ENCODE assay signal across 35 cellular contexts in genomic region chr10:120402358-120402757, GRCh38. TPM values are rescaled to one million over a fixed set of nuclear protein-coding genes. Genes with fewer than 3 reads are reported as not detected.
"Had no signal": no experiment of that assay in that cellular context is flagged by ENCODE, and none has a peak within 500 bp of the region (broad histone marks: within the 10 kb centered on the region; RNA-seq: fewer than 3 reads in every experiment).

No MANE protein-coding gene starts in this region.

- H3K4me1 ChIP-seq: adrenal gland, ascending aorta, gastroesophageal sphincter, left lung, lower lobe of right lung, neural progenitor cell had no signal

- H3K27ac ChIP-seq: adrenal gland, ascending aorta, brain microvascular endothelial cell, gastroesophageal sphincter, left lung, lower lobe of right lung, neural progenitor cell, thoracic aorta, WERI-Rb-1 had no signal

- DNase-seq: activated CD4-positive, alpha-beta memory T cell treated with anti-CD3 and anti-CD28 coated beads for 36 hours; activated CD4-positive, alpha-beta T cell treated with anti-CD3 and anti-CD28 coated beads, Interleukin-2, amount 10 ng/mL, durations not matched to agents 24 days and 14 days; activated CD4-positive, CD25-positive, alpha-beta regulatory T cell treated with anti-CD3 and anti-CD28 coated beads, Interleukin-2, amount 50 U/mL, for 72 hours; activated CD8-positive, alpha-beta memory T cell treated with anti-CD3 and anti-CD28 coated beads, Interleukin-2, amount 50 U/mL, for 4 hours; activated effector memory CD4-positive, alpha-beta T cell treated with anti-CD3 and anti-CD28 coated beads, Interleukin-2, amount 50 U/mL, for 16 hours; activated naive CD4-positive, alpha-beta T cell treated with anti-CD3 and anti-CD28 coated beads for 36 hours; activated naive CD8-positive, alpha-beta T cell treated with anti-CD3 and anti-CD28 coated beads for 36 hours; activated T-cell treated with anti-CD3 and anti-CD28 coated beads, Interleukin-2, amount 50 U/mL, for 1 hour; adrenal gland; brain microvascular endothelial cell; cortex of kidney; effector memory CD8-positive, alpha-beta T cell; erythroblast; head of caudate nucleus; hippocampal formation; left lung; lower lobe of right lung; mesendoderm; natural killer cell; occipital lobe; right cardiac atrium; stimulated activated CD4-positive, alpha-beta T cell treated with anti-CD3 and anti-CD28 coated beads, Interleukin-2, amount 100 ng/mL, for 48 hours; stimulated activated naive CD8-positive, alpha-beta T cell treated with anti-CD3 and anti-CD28 coated beads, Interleukin-15, Interleukin-2, amounts not matched to agents 100 U/mL and 50 U/mL, for 24 hours; T-helper 17 cell; T1000; trophoblast cell; WERI-Rb-1 had no signal

- H3K27me3 ChIP-seq: adrenal gland, ascending aorta, brain microvascular endothelial cell, gastroesophageal sphincter, left lung, neural progenitor cell had no signal

- H3K4me3 ChIP-seq: adrenal gland, ascending aorta, gastroesophageal sphincter, left lung, lower lobe of right lung, neural progenitor cell, thoracic aorta had no signal

- FAIRE-seq: urothelium cell line had no signal

- ATAC-seq: effector memory CD8-positive, alpha-beta T cell; gastroesophageal sphincter; left lung; lower lobe of right lung; natural killer cell; right cardiac atrium; stimulated activated naive CD8-positive, alpha-beta T cell treated with anti-CD3 and anti-CD28 coated beads, Interleukin-15, Interleukin-2, amounts not matched to agents 100 U/mL and 50 U/mL, for 24 hours; T-helper 17 cell had no signal

- H3K9ac ChIP-seq: neural progenitor cell had no signal

- H3K9me3 ChIP-seq: adrenal gland, ascending aorta, left lung, lower lobe of right lung, thoracic aorta had no signal

- H3K4me2 ChIP-seq: neural progenitor cell had no signal

- H3K36me3 ChIP-seq: adrenal gland, ascending aorta, brain microvascular endothelial cell, gastroesophageal sphincter, left lung, lower lobe of right lung, neural progenitor cell, thoracic aorta, WERI-Rb-1 had no signal

- H2AFZ ChIP-seq: neural progenitor cell had no signal

RNA-seq across cellular contexts. Expression of gene PLPP4, which starts 54.7 kb away (rescaled TPM):
- total RNA-seq: activated CD4-positive, alpha-beta memory T cell treated with anti-CD3 and anti-CD28 coated beads for 36 hours; activated CD4-positive, alpha-beta T cell treated with anti-CD3 and anti-CD28 coated beads, Interleukin-2, amount 10 ng/mL, durations not matched to agents 24 days and 14 days; activated CD8-positive, alpha-beta memory T cell treated with anti-CD3 and anti-CD28 coated beads for 36 hours; activated naive CD4-positive, alpha-beta T cell treated with anti-CD3 and anti-CD28 coated beads for 36 hours; activated naive CD8-positive, alpha-beta T cell treated with anti-CD3 and anti-CD28 coated beads for 36 hours; activated T-helper 1 cell treated with anti-CD3 and anti-CD28 coated beads, Interleukin-12 subunit alpha, Interleukin-12 subunit beta, Interleukin-2, Interleukin-4 antibody, amounts not matched to agents 30 ng/mL and 10 ng/mL and 1 ng/mL, durations not matched to agents 14 hours and 24 hours and 36 hours; adrenal gland; ascending aorta; lower lobe of right lung; mononuclear cell; natural killer cell; right cardiac atrium; T-helper 17 cell; thoracic aorta had no signal
